18 cellular contexts compared by ENCODE assay signal in the genomic region with DNA sequence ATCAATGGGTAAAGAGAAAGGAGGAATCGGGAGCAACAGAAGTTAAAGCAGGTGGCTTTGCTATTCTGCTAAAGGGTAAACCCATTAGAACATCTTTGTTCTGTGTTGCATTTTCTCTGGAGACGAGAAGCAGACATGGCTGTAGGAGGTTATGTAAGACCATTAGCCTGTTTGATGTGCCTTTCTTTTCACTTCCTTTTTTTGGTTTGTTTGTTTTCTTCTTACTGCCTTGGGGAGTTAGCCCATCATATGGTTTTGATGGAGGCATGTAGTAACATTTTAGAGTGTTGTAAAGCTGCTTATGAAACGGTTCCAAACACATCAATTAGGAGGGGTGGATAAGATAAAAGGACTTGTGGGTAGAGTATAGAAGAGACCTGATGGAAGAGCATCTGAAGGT.
A peak's percentile ranks its signal among the peaks of the same experiment; 100 is the strongest.
DNase-seq lines count a peak whose midpoint lies in the region; ATAC-seq and TF ChIP-seq lines count a peak whose summit lies in the region.
"Had no signal": no experiment of that assay in that cellular context is flagged by ENCODE, and none has a peak within 500 bp of the region (broad histone marks: within the 10 kb centered on the region; RNA-seq: fewer than 3 reads in every experiment).

No MANE protein-coding gene starts in this region.

- intact Hi-C loops in mucosa of descending colon (cut with DNase I, micrococcal nuclease): no loop called here

- H4K20me1 ChIP-seq in BLaER1: no peaks in the 10 kb centered on the region

- H3K4me1 ChIP-seq in BLaER1: peaks cover 16% of the 10 kb centered on the region
- no peaks in the 10 kb centered on the region for H3K4me1 ChIP-seq in mucosa of descending colon (ENCODE audit: low read depth)

- peak overlapping the region; percentile 30 for H3K4me2 ChIP-seq in BLaER1

- H3K27me3 ChIP-seq in BLaER1: no peaks in the 10 kb centered on the region
- H3K27me3 ChIP-seq: cardiac muscle cell had no signal

- H3K4me3 ChIP-seq in BLaER1 (no peak overlapping the region), mucosa of descending colon (no peak overlapping the region)
- H3K4me3 ChIP-seq: cardiac muscle cell had no signal

- H3K27ac ChIP-seq in BLaER1: no peak overlapping the region
- H3K27ac ChIP-seq: cardiac muscle cell had no signal

- peak; percentile 55 for DNase-seq in SIG-M5 treated with dmso at 0.1 percent for 504 hours (lab: John Stamatoyannopoulos, UW; ENCODE audit: unreplicated experiment)
- DNase-seq in stimulated activated naive CD8-positive, alpha-beta T cell treated with anti-CD3 and anti-CD28 coated beads, Interleukin-15, Interleukin-2, amounts not matched to agents 100 U/mL and 50 U/mL, for 24 hours: no peak
- no peak for DNase-seq in mucosa of descending colon
- no peak for DNase-seq in LoVo (ENCODE audit: low spot score)
- DNase-seq: 8988T; activated CD4-positive, alpha-beta T cell treated with anti-CD3 and anti-CD28 coated beads, Interleukin-2, amount 10 ng/mL, durations not matched to agents 24 days and 14 days; activated naive CD8-positive, alpha-beta T cell treated with anti-CD3 and anti-CD28 coated beads for 36 hours; EL; endodermal cell; NCI-H2029; NCI-H526 treated with DMSO at 0.1 percent for 48 hours; substantia nigra had no signal

- no peak for TF ChIP-seq CTCF in mucosa of descending colon (IDR thresholded peaks at IDR 0.05)

- H3K9me3 ChIP-seq in BLaER1: no peaks in the 10 kb centered on the region
- H3K9me3 ChIP-seq in mucosa of descending colon: no peaks in the 10 kb centered on the region

- no peaks in the 10 kb centered on the region for H3K36me3 ChIP-seq in BLaER1
- H3K36me3 ChIP-seq in mucosa of descending colon (ENCODE audit: low read depth): no peaks in the 10 kb centered on the region
- H3K36me3 ChIP-seq: cardiac muscle cell had no signal

- H3K9ac ChIP-seq in BLaER1: no peak overlapping the region

- peak; percentile 84 for ATAC-seq in GM19372 (IDR thresholded peaks at IDR 0.05; ENCODE audit: low read depth, unreplicated experiment)
- ATAC-seq in HG03442 (IDR thresholded peaks at IDR 0.05; ENCODE audit: unreplicated experiment): peak; percentile 74
- ATAC-seq in stimulated activated naive CD8-positive, alpha-beta T cell treated with anti-CD3 and anti-CD28 coated beads, Interleukin-15, Interleukin-2, amounts not matched to agents 100 U/mL and 50 U/mL, for 24 hours: no peak
- ATAC-seq in mucosa of descending colon: no peak
- ATAC-seq in esophagus mucosa: no peak
- ATAC-seq: natural killer cell treated with Interleukin-12 subunit alpha and Interleukin-12 subunit beta and Interleukin-15 and Interleukin-18, amount 100 ng/mL, for 72 hours had no signal

Comparison
In these comparisons a context has a peak if more than half of its experiments do, and no peak if none do; other contexts are left out.
1. ATAC-seq: peak in GM19372 (single experiment) and HG03442 (single experiment); none in stimulated activated naive CD8-positive, alpha-beta T cell treated with anti-CD3 and anti-CD28 coated beads, Interleukin-15, Interleukin-2, amounts not matched to agents 100 U/mL and 50 U/mL, for 24 hours (single experiment), mucosa of descending colon (single experiment) and esophagus mucosa (single experiment).